Comparison of ENCODE assay signal across 16 cellular contexts in genomic region chr12:131720921-131721320, GRCh38. TPM values are rescaled to one million over a fixed set of nuclear protein-coding genes. Genes with fewer than 3 reads are reported as not detected.
DNase-seq lines count a peak whose midpoint lies in the region; ATAC-seq and TF ChIP-seq lines count a peak whose summit lies in the region.
"Had no signal": no experiment of that assay in that cellular context is flagged by ENCODE, and none has a peak within 500 bp of the region (broad histone marks: within the 10 kb centered on the region; RNA-seq: fewer than 3 reads in every experiment).

No MANE protein-coding gene starts in this region.

- H3K36me3 Mint-ChIP-seq in T-helper 17 cell (ENCODE audit: low read depth) (peaks cover 10% of the 10 kb centered on the region), neural crest cell (ENCODE audit: low read depth) (peaks cover 2% of the 10 kb centered on the region)

- CTCF ChIA-PET in HCT116 (lab: Charles Lee) = no interaction called here

- TF ChIP-seq CTCF in HCT116 (IDR thresholded peaks at IDR 0.05 in 2 of 3, conservative IDR thresholded peaks at IDR 0.05 in 1 of 3; ENCODE audit: borderline replicate concordance in 1 of 3, insufficient read depth in 1 of 3, low read depth in 2 of 3, low read length in 2 of 3) (no peak), choroid plexus epithelial cell (conservative IDR thresholded peaks at IDR 0.05; ENCODE audit: low read depth, low read length) (no peak), neural crest cell (conservative IDR thresholded peaks at IDR 0.05) (no peak)

- H3K27ac Mint-ChIP-seq in T-helper 17 cell (peak overlapping the region; percentile 67), neural crest cell (ENCODE audit: unreplicated experiment) (peak overlapping the region; percentile 46)

- H3K4me2 ChIP-seq in HCT116 (ENCODE audit: low read length) = no peak overlapping the region
- H3K4me2 ChIP-seq: BLaER1 had no signal

- no peaks in the 10 kb centered on the region for H3K4me1 ChIP-seq in HCT116 (ENCODE audit: control insufficient read depth in 1 of 2, insufficient read depth in 2 of 2, low read length in 2 of 2)
- H3K4me1 ChIP-seq: BLaER1 had no signal

- ATAC-seq in HCT116 = no peak
- ATAC-seq in T-helper 17 cell = no peak
- ATAC-seq in GM18868 (IDR thresholded peaks at IDR 0.05; ENCODE audit: unreplicated experiment) = no peak
- ATAC-seq: Panc1 had no signal

- peaks cover 98% of the 10 kb centered on the region for H3K79me2 ChIP-seq in HCT116 (ENCODE audit: insufficient read depth, low read length)

- no peak for DNase-seq in HCT116 (ENCODE audit: low read depth, low spot score)
- no peak for DNase-seq in T-helper 17 cell
- peak; percentile 45 for DNase-seq in choroid plexus epithelial cell (ENCODE audit: low read depth)
- no peak for DNase-seq in neural crest cell (ENCODE audit: low read depth, low spot score)
- DNase-seq in stimulated activated CD8-positive, alpha-beta memory T cell treated with anti-CD3 and anti-CD28 coated beads, Interleukin-4, amount 100 ng/mL, for 48 hours = no peak
- no peak for DNase-seq in NCI-H748 treated with DMSO at 0.1 percent for 48 hours (lab: John Stamatoyannopoulos, UW)
- DNase-seq: activated effector memory CD4-positive, alpha-beta T cell treated with Interleukin-2 at 50 U/mL for 16 hours; DMS53; effector CD4-positive, alpha-beta T cell; NCI-H187 treated with DMSO at 0.1 percent for 48 hours; NCI-H69; T-helper 1 cell had no signal

- no peaks in the 10 kb centered on the region for H3K9me3 Mint-ChIP-seq in neural crest cell

- H4K20me1 ChIP-seq in HCT116 (ENCODE audit: insufficient read depth) = peaks cover 11% of the 10 kb centered on the region; the same call in 1 of the 2 replicates

- POLR2A ChIA-PET in HCT116 (lab: Charles Lee) = no interaction called here

- H3K4me1 Mint-ChIP-seq in T-helper 17 cell (peaks cover 8% of the 10 kb centered on the region), neural crest cell (peaks cover 7% of the 10 kb centered on the region)

- H2AFZ ChIP-seq in HCT116 (ENCODE audit: low read depth, low read length, poor library complexity, severe bottlenecking) = no peak overlapping the region

- TF ChIP-seq POLR2A in HCT116 (IDR thresholded peaks at IDR 0.05; ENCODE audit: borderline replicate concordance, extremely low read depth, insufficient read depth, insufficient read length) = no peak

- no peak for TF ChIP-seq RAD21 in HCT116 (IDR thresholded peaks at IDR 0.05; ENCODE audit: low read depth)

- RAD21 ChIA-PET in HCT116 (lab: Charles Lee; ENCODE audit: low non-redundant PET in 1 of 2, low total read pairs in 2 of 2, uncharacterized antibody in 2 of 2, unreplicated experiment in 2 of 2) = no interaction called here

- H3K9me3 ChIP-seq in HCT116 (ENCODE audit: control insufficient read depth in 1 of 2, insufficient read depth in 1 of 2, low read depth in 1 of 2, low read length in 2 of 2) = no peaks in the 10 kb centered on the region
- H3K9me3 ChIP-seq in T-helper 17 cell (ENCODE audit: control insufficient read depth, low read length, poor library complexity, severe bottlenecking) = no peaks in the 10 kb centered on the region
- H3K9me3 ChIP-seq: BLaER1, thoracic aorta had no signal

- H3K4me3 Mint-ChIP-seq in T-helper 17 cell = no peak overlapping the region
- no peak overlapping the region for H3K4me3 Mint-ChIP-seq in neural crest cell

- no TSS peak for BruUV-seq in HCT116 (replicated peaks; lab: Mats Ljungman, UMichigan)

- peak overlapping the region; percentile 42; the same call in 1 of the 2 replicates for H3K27ac ChIP-seq in HCT116 (ENCODE audit: low read depth, low read length)
- H3K27ac ChIP-seq: BLaER1, thoracic aorta had no signal

- H3K9ac ChIP-seq in HCT116 (ENCODE audit: low read length) = no peak overlapping the region
- H3K9ac ChIP-seq: BLaER1 had no signal

- no peaks in the 10 kb centered on the region for H3K27me3 Mint-ChIP-seq in T-helper 17 cell
- H3K27me3 Mint-ChIP-seq in neural crest cell (ENCODE audit: low read depth) = no peaks in the 10 kb centered on the region

- H3K36me3 ChIP-seq in HCT116 (ENCODE audit: control insufficient read depth in 1 of 2, insufficient read depth in 2 of 2, low read length in 2 of 2) = peaks cover 50 to 71% of the 10 kb centered on the region in 2 experiments

- no peaks in the 10 kb centered on the region for H3K27me3 ChIP-seq in HCT116 (ENCODE audit: insufficient read depth, low read length)
- H3K27me3 ChIP-seq: BLaER1 had no signal

- H3K4me3 ChIP-seq in HCT116 (replicated peaks in 1 of 2; ENCODE audit: low read depth in 1 of 2, low read length in 2 of 2) (no peak overlapping the region), choroid plexus epithelial cell (ENCODE audit: low read depth, low read length) (no peak overlapping the region)
- H3K4me3 ChIP-seq: BLaER1, thoracic aorta had no signal

- no peaks in the 10 kb centered on the region for H3K9me2 ChIP-seq in HCT116 (ENCODE audit: insufficient read depth)

- intact Hi-C loops in HCT116 (cut with micrococcal nuclease) = no loop called here

TF ChIP-seq in HCT116, 20 proteins besides CTCF, POLR2A, EP300 and RAD21:
- TF ChIP-seq REST (IDR thresholded peaks at IDR 0.05; ENCODE audit: low read depth) (no peak), ATF3 (IDR thresholded peaks at IDR 0.05) (no peak), SP1 (IDR thresholded peaks at IDR 0.05; ENCODE audit: low read depth) (no peak), ELF1 (IDR thresholded peaks at IDR 0.05; ENCODE audit: borderline replicate concordance, low read depth) (no peak), FOSL1 (IDR thresholded peaks at IDR 0.05; ENCODE audit: low read depth) (no peak), CBX3 (IDR thresholded peaks at IDR 0.05; ENCODE audit: low read depth) (no peak), SRF (IDR thresholded peaks at IDR 0.05; ENCODE audit: low read depth) (no peak), CEBPB (IDR thresholded peaks at IDR 0.05; ENCODE audit: low read depth) (no peak), MAX (IDR thresholded peaks at IDR 0.05) (no peak), POLR2AphosphoS5 (IDR thresholded peaks at IDR 0.05; ENCODE audit: low read depth, low read length) (no peak), TCF7L2 (IDR thresholded peaks at IDR 0.05; ENCODE audit: borderline replicate concordance, extremely low read depth, insufficient read depth, insufficient read length) (no peak)

RNA-seq across cellular contexts. Expression of gene SFSWAP, which starts 10.0 kb away (rescaled TPM):
- 50.4 TPM for total RNA-seq in HCT116 (2021; ENCODE audit: unreplicated experiment)
- 30.8 and 38.1 TPM in 2 replicates for polyA plus RNA-seq in HCT116 (2012)
- 10 to 100 TPM; 80.0 to 87.8 TPM for total RNA-seq in T-helper 17 cell
- 78.9 and 83.3 TPM in 2 replicates for total RNA-seq in neural crest cell
